In the genomic region with DNA sequence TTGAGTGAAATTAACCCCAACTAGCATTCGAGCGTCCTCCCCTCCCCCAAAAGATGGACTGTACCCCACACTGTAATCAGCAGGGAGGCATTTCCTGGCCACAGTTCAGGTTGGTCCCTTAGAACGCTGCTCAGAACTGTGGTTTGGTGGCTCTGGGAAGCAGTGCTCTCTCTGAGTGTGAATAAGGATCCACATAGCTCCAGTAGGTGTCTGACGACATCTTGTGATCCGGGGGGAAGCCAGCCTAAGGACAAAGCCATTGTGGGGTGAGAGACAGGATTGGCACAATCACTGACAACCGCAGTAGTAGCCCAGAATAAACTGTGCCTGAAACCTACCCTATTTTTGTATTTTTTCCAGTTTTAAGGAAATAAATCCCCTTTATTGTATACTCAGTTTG, we compare ENCODE assay signal across 15 cellular contexts.
"Had no signal": no experiment of that assay in that cellular context is flagged by ENCODE, and none has a peak within 500 bp of the region (broad histone marks: within the 10 kb centered on the region; RNA-seq: fewer than 3 reads in every experiment).

No MANE protein-coding gene starts in this region.

- H3K4me3 ChIP-seq: left lung, ovary, sigmoid colon had no signal

- H3K27ac ChIP-seq: brain microvascular endothelial cell, left lung, ovary, sigmoid colon had no signal

- ATAC-seq: left lung; stimulated activated naive CD8-positive, alpha-beta T cell treated with anti-CD3 and anti-CD28 coated beads, Interleukin-15, Interleukin-2, amounts not matched to agents 100 U/mL and 50 U/mL, for 24 hours had no signal

- H3K36me3 Mint-ChIP-seq: memory B cell had no signal

- H3K27ac Mint-ChIP-seq: activated T-helper 17 cell treated with anti-CD3 and anti-CD28 coated beads, Interleukin-2, amount 50 U/mL, for 72 hours; memory B cell had no signal

- H3K36me3 ChIP-seq: brain microvascular endothelial cell, left lung, ovary, sigmoid colon had no signal

- H3K27me3 ChIP-seq: brain microvascular endothelial cell, left lung, ovary, sigmoid colon had no signal

- H3K4me3 Mint-ChIP-seq: activated CD4-positive, alpha-beta T cell treated with anti-CD3 and anti-CD28 coated beads, Interleukin-2, amount 10 ng/mL, durations not matched to agents 7 days and 5 days; activated T-helper 17 cell treated with anti-CD3 and anti-CD28 coated beads, Interleukin-2, amount 50 U/mL, for 72 hours; memory B cell; nephron had no signal

- H3K27me3 Mint-ChIP-seq: activated CD4-positive, alpha-beta T cell treated with anti-CD3 and anti-CD28 coated beads, Interleukin-2, amount 10 ng/mL, durations not matched to agents 7 days and 5 days had no signal

- DNase-seq: activated CD4-positive, alpha-beta T cell treated with anti-CD3 and anti-CD28 coated beads, Interleukin-2, amount 10 ng/mL, durations not matched to agents 7 days and 5 days; activated CD4-positive, CD25-positive, alpha-beta regulatory T cell; activated naive CD4-positive, alpha-beta T cell treated with anti-CD3 and anti-CD28 coated beads, Interleukin-2, amount 50 U/mL, for 16 hours; activated T-cell treated with anti-CD3 and anti-CD28 coated beads for 4 hours; amniotic stem cell; brain microvascular endothelial cell; left lung; ovary; sigmoid colon; stimulated activated CD4-positive, alpha-beta T cell treated with anti-CD3 and anti-CD28 coated beads, Interleukin-12 subunit alpha, Interleukin-12 subunit beta, amount 100 ng/mL, for 4 hours; stimulated activated CD8-positive, alpha-beta memory T cell treated with anti-CD3 and anti-CD28 coated beads, Interleukin-4, amount 100 ng/mL, for 48 hours; stimulated activated naive CD8-positive, alpha-beta T cell treated with anti-CD3 and anti-CD28 coated beads, Interleukin-15, Interleukin-2, amounts not matched to agents 100 U/mL and 50 U/mL, for 24 hours had no signal

- H3K9me3 Mint-ChIP-seq: activated CD4-positive, alpha-beta T cell treated with anti-CD3 and anti-CD28 coated beads, Interleukin-2, amount 10 ng/mL, durations not matched to agents 7 days and 5 days; activated T-helper 17 cell treated with anti-CD3 and anti-CD28 coated beads, Interleukin-2, amount 50 U/mL, for 72 hours; memory B cell; nephron had no signal

- H3K9me3 ChIP-seq: left lung, ovary, sigmoid colon had no signal
